ENCODE assay signal across 16 cellular contexts in genomic region chr12:65999564-66000280, GRCh38.
DNase-seq lines count a peak whose midpoint lies in the region; TF ChIP-seq lines count a peak whose summit lies in the region.
"Had no signal": no experiment of that assay in that cellular context is flagged by ENCODE, and none has a peak within 500 bp of the region (broad histone marks: within the 10 kb centered on the region; RNA-seq: fewer than 3 reads in every experiment).

No MANE protein-coding gene starts in this region.

- no peaks in the 10 kb centered on the region for H4K20me1 ChIP-seq in fibroblast of lung (ENCODE audit: control insufficient read depth, extremely low read depth, insufficient read depth, low read length)
- H4K20me1 ChIP-seq: BLaER1 treated with 17β-estradiol and CSF1 and Interleukin-3, amounts not matched to agents 10 nM and 100 nM had no signal

- H3K27ac ChIP-seq in SJCRH30 (no peak overlapping the region), fibroblast of lung (ENCODE audit: insufficient read depth, low read length) (no peak overlapping the region)
- H3K27ac ChIP-seq: BLaER1 treated with 17β-estradiol and CSF1 and Interleukin-3, amounts not matched to agents 10 nM and 100 nM; gastrocnemius medialis had no signal

- H3K4me1 ChIP-seq in SJCRH30: peaks cover 19% of the 10 kb centered on the region
- H3K4me1 ChIP-seq in fibroblast of lung (ENCODE audit: control insufficient read depth, extremely low read depth, insufficient read depth, low read length): peaks cover 3% of the 10 kb centered on the region
- H3K4me1 ChIP-seq: gastrocnemius medialis had no signal

- H3K4me3 ChIP-seq in SJCRH30: no peak overlapping the region
- no peak overlapping the region for H3K4me3 ChIP-seq in fibroblast of lung (replicated peaks in 1 of 4; ENCODE audit: control extremely low read depth in 1 of 4, insufficient read depth in 1 of 4, low read depth in 3 of 4, low read length in 4 of 4)
- H3K4me3 ChIP-seq in skeletal muscle cell (ENCODE audit: low read depth, low read length): no peak overlapping the region
- H3K4me3 ChIP-seq: BLaER1 treated with 17β-estradiol and CSF1 and Interleukin-3, amounts not matched to agents 10 nM and 100 nM; gastrocnemius medialis had no signal

- no peak overlapping the region for H2AFZ ChIP-seq in fibroblast of lung (ENCODE audit: low read length)

- H3K9me3 ChIP-seq in SJCRH30 (replicated peaks) (no peaks in the 10 kb centered on the region; the same call in 1 of the 2 replicates), fibroblast of lung (ENCODE audit: control insufficient read depth, insufficient read depth, low read depth, low read length) (no peaks in the 10 kb centered on the region)
- H3K9me3 ChIP-seq: BLaER1 treated with 17β-estradiol and CSF1 and Interleukin-3, amounts not matched to agents 10 nM and 100 nM; gastrocnemius medialis had no signal

- no peak overlapping the region for H3K4me2 ChIP-seq in fibroblast of lung (ENCODE audit: extremely low read depth, insufficient read depth, low read length)

- no peak overlapping the region for H3K9ac ChIP-seq in fibroblast of lung (ENCODE audit: insufficient read depth, low read length)
- H3K9ac ChIP-seq: BLaER1 treated with 17β-estradiol and CSF1 and Interleukin-3, amounts not matched to agents 10 nM and 100 nM had no signal

- H3K27me3 ChIP-seq in SJCRH30 (no peaks in the 10 kb centered on the region), fibroblast of lung (ENCODE audit: control insufficient read depth, insufficient read depth, low read length) (no peaks in the 10 kb centered on the region)
- H3K27me3 ChIP-seq: BLaER1 treated with 17β-estradiol and CSF1 and Interleukin-3, amounts not matched to agents 10 nM and 100 nM; gastrocnemius medialis had no signal

- H3K36me3 ChIP-seq in SJCRH30 (no peaks in the 10 kb centered on the region), fibroblast of lung (ENCODE audit: control insufficient read depth, insufficient read depth, low read length) (no peaks in the 10 kb centered on the region)
- H3K36me3 ChIP-seq: BLaER1 treated with 17β-estradiol and CSF1 and Interleukin-3, amounts not matched to agents 10 nM and 100 nM; gastrocnemius medialis had no signal

- DNase-seq in H4 (ENCODE audit: low spot score) (peak; percentile 26), SJCRH30 (peak; percentile 21 to 43), fibroblast of lung (ENCODE audit: low read depth in 2 of 2) (peak; percentile 26 to 89), skeletal muscle cell (ENCODE audit: low read depth) (peak; percentile 13), NCI-H2196 treated with DMSO at 0.1 percent for 48 hours (lab: John Stamatoyannopoulos, UW; ENCODE audit: unreplicated experiment) (no peak), HuH-7 (ENCODE audit: low spot score) (no peak), NCI-H774 (lab: John Stamatoyannopoulos, UW) (no peak)
- no peak for DNase-seq in activated naive CD4-positive, alpha-beta T cell treated with Interleukin-2 at 50 U/mL for 16 hours
- DNase-seq: activated CD4-positive, alpha-beta T cell treated with anti-CD3 and anti-CD28 coated beads, Interleukin-2, amount 10 ng/mL, durations not matched to agents 24 days and 14 days; activated T-cell treated with anti-CD3 and anti-CD28 coated beads, Interleukin-2, amount 50 U/mL, for 48 hours; amygdala; DMS53; gastrocnemius medialis; occipital lobe; SIG-M5 had no signal

- TF ChIP-seq CTCF in fibroblast of lung (conservative IDR thresholded peaks at IDR 0.05 in 1 of 2, IDR thresholded peaks at IDR 0.05 in 1 of 2; ENCODE audit: low read depth in 1 of 2, low read length in 2 of 2): no peak

- no peaks in the 10 kb centered on the region for H3K79me2 ChIP-seq in fibroblast of lung (ENCODE audit: control insufficient read depth, insufficient read depth, low read length)

Comparison
In these comparisons a context has a peak if more than half of its experiments do, and no peak if none do; other contexts are left out.
1. DNase-seq: peak in H4 (single experiment), SJCRH30 (2 of 2), fibroblast of lung (2 of 2) and skeletal muscle cell (single experiment); none in NCI-H2196 treated with DMSO at 0.1 percent for 48 hours (single experiment), HuH-7 (single experiment), NCI-H774 (single experiment) and activated naive CD4-positive, alpha-beta T cell treated with Interleukin-2 at 50 U/mL for 16 hours (single experiment).